ENCODE assay signal across 40 cellular contexts in genomic region chr4:108716340-108716739, GRCh38. TPM values are rescaled to one million over a fixed set of nuclear protein-coding genes. Genes with fewer than 3 reads are reported as not detected.
"Had no signal": no experiment of that assay in that cellular context is flagged by ENCODE, and none has a peak within 500 bp of the region (broad histone marks: within the 10 kb centered on the region; RNA-seq: fewer than 3 reads in every experiment).

No MANE protein-coding gene starts in this region.

- H3K4me3 ChIP-seq: adrenal gland, body of pancreas, breast epithelium, cardiac muscle cell, colonic mucosa, esophagus squamous epithelium, gastroesophageal sphincter, heart right ventricle had no signal

- H3K36me3 ChIP-seq: adrenal gland, breast epithelium, cardiac muscle cell, colonic mucosa, esophagus squamous epithelium, gastroesophageal sphincter, heart right ventricle had no signal

- ATAC-seq: activated CD4-positive, alpha-beta T cell treated with anti-CD3 and anti-CD28 coated beads for 36 hours; activated CD8-positive, alpha-beta memory T cell treated with anti-CD3 and anti-CD28 coated beads, Interleukin-2, amount 10 ng/mL, durations not matched to agents 7 days and 5 days; activated CD8-positive, alpha-beta T cell treated with anti-CD3 and anti-CD28 coated beads, Interleukin-2, amount 10 ng/mL, durations not matched to agents 7 days and 5 days; activated naive CD8-positive, alpha-beta T cell treated with anti-CD3 and anti-CD28 coated beads, Interleukin-2, amount 50 U/mL, for 24 hours; body of pancreas; gastroesophageal sphincter; heart right ventricle had no signal

- H3K9me3 ChIP-seq: adrenal gland, body of pancreas, breast epithelium, colonic mucosa, esophagus squamous epithelium, gastroesophageal sphincter, heart right ventricle had no signal

- DNase-seq: activated CD4-positive, alpha-beta memory T cell treated with anti-CD3 and anti-CD28 coated beads for 36 hours; activated CD4-positive, alpha-beta T cell treated with anti-CD3 and anti-CD28 coated beads for 36 hours; activated CD4-positive, alpha-beta T cell treated with anti-CD3 and anti-CD28 coated beads, Interleukin-2, amount 10 ng/mL, durations not matched to agents 24 days and 14 days; activated CD4-positive, CD25-positive, alpha-beta regulatory T cell; activated CD4-positive, CD25-positive, alpha-beta regulatory T cell treated with anti-CD3 and anti-CD28 coated beads, Interleukin-2, amount 50 U/mL, for 72 hours; activated CD8-positive, alpha-beta memory T cell treated with anti-CD3 and anti-CD28 coated beads, Interleukin-2, amount 10 ng/mL, durations not matched to agents 7 days and 5 days; activated CD8-positive, alpha-beta memory T cell treated with anti-CD3 and anti-CD28 coated beads, Interleukin-2, amount 50 U/mL, for 4 hours; activated CD8-positive, alpha-beta T cell treated with anti-CD3 and anti-CD28 coated beads, Interleukin-2, amount 10 ng/mL, durations not matched to agents 7 days and 5 days; activated effector memory CD4-positive, alpha-beta T cell treated with anti-CD3 and anti-CD28 coated beads, Interleukin-2, amount 50 U/mL, for 16 hours; activated naive CD4-positive, alpha-beta T cell treated with anti-CD3 and anti-CD28 coated beads for 36 hours; activated naive CD8-positive, alpha-beta T cell treated with anti-CD3 and anti-CD28 coated beads for 36 hours; activated naive CD8-positive, alpha-beta T cell treated with anti-CD3 and anti-CD28 coated beads, Interleukin-2, amount 50 U/mL, for 24 hours; activated T-cell treated with anti-CD3 and anti-CD28 coated beads, Interleukin-2, amount 50 U/mL, for 1 hour; activated T-cell treated with anti-CD3 and anti-CD28 coated beads, Interleukin-2, amount 50 U/mL, for 48 hours; adrenal gland; amygdala; aorta; body of pancreas; central memory CD4-positive, alpha-beta T cell; cerebellar nuclear complex; colonic mucosa; effector CD8-positive, alpha-beta T cell; esophagus squamous epithelium; foreskin melanocyte; heart right ventricle; T-helper 2 cell had no signal

- H3K27ac ChIP-seq: adrenal gland, body of pancreas, breast epithelium, cardiac muscle cell, colonic mucosa, epithelial cell of prostate, esophagus squamous epithelium, gastroesophageal sphincter, heart right ventricle had no signal

- H3K27me3 ChIP-seq: adrenal gland, body of pancreas, breast epithelium, cardiac muscle cell, colonic mucosa, esophagus squamous epithelium, gastroesophageal sphincter, heart right ventricle had no signal

- FAIRE-seq: endometrium, endothelial cell of umbilical vein had no signal

- H3K4me1 ChIP-seq: adrenal gland, body of pancreas, breast epithelium, colonic mucosa, gastroesophageal sphincter, heart right ventricle had no signal

RNA-seq across cellular contexts. Expression of gene ETNPPL, which starts 46.5 kb away (rescaled TPM):
- total RNA-seq: activated CD4-positive, alpha-beta memory T cell treated with anti-CD3 and anti-CD28 coated beads for 36 hours; activated CD4-positive, alpha-beta T cell treated with anti-CD3 and anti-CD28 coated beads for 36 hours; activated CD4-positive, alpha-beta T cell treated with anti-CD3 and anti-CD28 coated beads, Interleukin-2, amount 10 ng/mL, durations not matched to agents 24 days and 14 days; activated CD8-positive, alpha-beta memory T cell treated with anti-CD3 and anti-CD28 coated beads for 36 hours; activated CD8-positive, alpha-beta memory T cell treated with anti-CD3 and anti-CD28 coated beads, Interleukin-2, amount 10 ng/mL, durations not matched to agents 7 days and 5 days; activated CD8-positive, alpha-beta T cell treated with anti-CD3 and anti-CD28 coated beads, Interleukin-2, amount 10 ng/mL, durations not matched to agents 7 days and 5 days; activated naive CD4-positive, alpha-beta T cell treated with anti-CD3 and anti-CD28 coated beads for 36 hours; activated naive CD8-positive, alpha-beta T cell treated with anti-CD3 and anti-CD28 coated beads for 36 hours; activated T-helper 1 cell treated with anti-CD3 and anti-CD28 coated beads, Interleukin-12 subunit alpha, Interleukin-12 subunit beta, Interleukin-2, Interleukin-4 antibody, amounts not matched to agents 30 ng/mL and 10 ng/mL and 1 ng/mL, durations not matched to agents 14 hours and 24 hours and 36 hours; activated T-helper 2 cell treated with anti-CD3 and anti-CD28 coated beads, Interferon-gamma antibody, Interleukin-2, Interleukin-4, amounts not matched to agents 10 μg/mL and 5 μg/mL and 100 μg/mL, durations not matched to agents 14 hours and 24 hours and 36 hours; aorta; body of pancreas; breast epithelium; colonic mucosa; dermis microvascular lymphatic vessel endothelial cell; endothelial cell of umbilical vein; esophagus squamous epithelium; fibroblast of lung; fibroblast of villous mesenchyme; gastroesophageal sphincter; glomerular endothelial cell had no signal
- polyA plus RNA-seq: aorta, cardiac muscle cell, endothelial cell of umbilical vein, esophagus, fibroblast of lung had no signal
